Comparison of ENCODE assay signal across 20 cellular contexts in the genomic region with DNA sequence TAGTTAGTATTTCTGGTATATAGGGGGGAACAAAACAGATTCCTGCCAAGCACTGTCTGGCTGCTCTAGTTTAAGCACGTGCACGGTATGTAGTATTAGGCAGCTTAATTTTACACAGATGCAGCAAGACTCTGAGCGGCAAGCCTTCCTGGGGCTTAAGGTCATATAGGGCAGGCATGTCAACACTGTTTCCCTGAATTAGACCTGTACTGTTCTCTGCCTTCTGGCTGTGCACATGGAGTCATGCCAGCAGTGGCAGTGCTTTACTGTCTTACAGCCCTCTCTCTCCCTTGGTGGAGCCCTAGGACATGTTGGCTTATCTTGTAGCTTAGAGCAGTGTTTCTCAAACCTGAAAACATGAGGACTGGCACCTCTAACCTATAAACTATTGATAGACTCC. TPM values are rescaled to one million over a fixed set of nuclear protein-coding genes. Genes with fewer than 3 reads are reported as not detected.
DNase-seq lines count a peak whose midpoint lies in the region; ATAC-seq and TF ChIP-seq lines count a peak whose summit lies in the region.
"Had no signal": no experiment of that assay in that cellular context is flagged by ENCODE, and none has a peak within 500 bp of the region (broad histone marks: within the 10 kb centered on the region; RNA-seq: fewer than 3 reads in every experiment).

No MANE protein-coding gene starts in this region.

- no peaks in the 10 kb centered on the region for H4K20me1 ChIP-seq in hepatocyte (ENCODE audit: insufficient read depth, poor library complexity, severe bottlenecking)

- no peak overlapping the region for H3K27ac Mint-ChIP-seq in activated naive CD4-positive, alpha-beta T cell treated with anti-CD3 and anti-CD28 coated beads, Interleukin-2, amount 50 U/mL, for 72 hours
- H3K27ac Mint-ChIP-seq: activated naive CD4-positive, alpha-beta T cell treated with anti-CD3 and anti-CD28 coated beads, Interleukin-2, amount 10 ng/mL, durations not matched to agents 7 days and 5 days; stimulated activated naive CD8-positive, alpha-beta T cell treated with anti-CD3 and anti-CD28 coated beads, Interleukin-15, amount 100 ng/mL, for 72 hours had no signal

- no peaks in the 10 kb centered on the region for H3K9me2 ChIP-seq in hepatocyte (replicated peaks; ENCODE audit: insufficient read depth)

- TF ChIP-seq POLR2A in vagina (IDR thresholded peaks at IDR 0.05): no peak

- H3K27ac ChIP-seq in hepatocyte (no peak overlapping the region), vagina (no peak overlapping the region)
- H3K27ac ChIP-seq: ovary, Peyer's patch had no signal

- peaks cover 0 to 3% of the 10 kb centered on the region in 2 donors for H3K9me3 Mint-ChIP-seq in activated naive CD4-positive, alpha-beta T cell treated with anti-CD3 and anti-CD28 coated beads, Interleukin-2, amount 50 U/mL, for 72 hours
- H3K9me3 Mint-ChIP-seq: stimulated activated naive CD8-positive, alpha-beta T cell treated with anti-CD3 and anti-CD28 coated beads, Interleukin-15, amount 100 ng/mL, for 72 hours had no signal

- no peak for ATAC-seq in activated naive CD4-positive, alpha-beta T cell treated with anti-CD3 and anti-CD28 coated beads, Interleukin-2, amount 50 U/mL, for 72 hours
- ATAC-seq: stimulated activated naive CD8-positive, alpha-beta T cell treated with anti-CD3 and anti-CD28 coated beads, Interleukin-15, amount 100 ng/mL, for 72 hours had no signal

- H2AFZ ChIP-seq in hepatocyte: no peak overlapping the region

- 48% methylated on average over 3 of the region's 3 CpGs for WGBS in hepatocyte (ENCODE audit: low lambda C conversion rate, missing lambda C conversion rate)

- H3K36me3 ChIP-seq in hepatocyte (replicated peaks; ENCODE audit: insufficient read depth, low read depth) (peaks cover 7% of the 10 kb centered on the region), vagina (no peaks in the 10 kb centered on the region)
- H3K36me3 ChIP-seq: ovary, Peyer's patch had no signal

- DNase-seq in NCI-H1694 (lab: John Stamatoyannopoulos, UW) (peak; percentile 14), NCI-H1694 treated with DMSO at 0.1 percent for 48 hours (lab: John Stamatoyannopoulos, UW) (no peak), cerebellum (ENCODE audit: low spot score) (peak; percentile 70), hepatocyte (ENCODE audit: low spot score) (peak; percentile 35), NCI-H187 (lab: John Stamatoyannopoulos, UW) (no peak), vagina (ENCODE audit: extremely low spot score in 2 of 2) (no peak), NAMALWA (ENCODE audit: low spot score) (no peak)
- DNase-seq in activated naive CD4-positive, alpha-beta T cell treated with anti-CD3 and anti-CD28 coated beads, Interleukin-2, amount 50 U/mL, for 72 hours (ENCODE audit: low spot score in 2 of 2): no peak
- DNase-seq: activated CD4-positive, alpha-beta T cell treated with anti-CD3 and anti-CD28 coated beads for 1 hour; activated CD8-positive, alpha-beta memory T cell treated with anti-CD3 and anti-CD28 coated beads, Interleukin-2, amount 50 U/mL, for 48 hours; activated naive CD4-positive, alpha-beta T cell treated with anti-CD3 and anti-CD28 coated beads, Interleukin-2, amount 10 ng/mL, durations not matched to agents 7 days and 5 days; EL; glutamatergic neuron; NCI-H1092 treated with DMSO at 0.1 percent for 48 hours; NCI-H526; ovary; Peyer's patch; stimulated activated CD4-positive, alpha-beta T cell treated with anti-CD3 and anti-CD28 coated beads, Interleukin-12 subunit alpha, Interleukin-12 subunit beta, amount 100 ng/mL, for 4 hours; stimulated activated naive CD8-positive, alpha-beta T cell treated with anti-CD3 and anti-CD28 coated beads, Interleukin-15, amount 100 ng/mL, for 72 hours had no signal

- H3K27me3 ChIP-seq in hepatocyte (no peaks in the 10 kb centered on the region), vagina (no peaks in the 10 kb centered on the region)
- H3K27me3 ChIP-seq: ovary, Peyer's patch had no signal

- H3K4me3 ChIP-seq in hepatocyte: no peak overlapping the region
- no peak overlapping the region for H3K4me3 ChIP-seq in vagina
- H3K4me3 ChIP-seq: HAP-1, ovary, Peyer's patch had no signal

- H3K4me2 ChIP-seq in hepatocyte: no peak overlapping the region

- H3K36me3 Mint-ChIP-seq in activated naive CD4-positive, alpha-beta T cell treated with anti-CD3 and anti-CD28 coated beads, Interleukin-2, amount 50 U/mL, for 72 hours: peaks cover 0 to 28% of the 10 kb centered on the region in 2 donors

- intact Hi-C loops in vagina (cut with DNase I): no loop called here

- peaks cover 38% of the 10 kb centered on the region for H3K79me2 ChIP-seq in hepatocyte

- no peaks in the 10 kb centered on the region for H3K9me3 ChIP-seq in hepatocyte (ENCODE audit: low read depth)
- no peaks in the 10 kb centered on the region for H3K9me3 ChIP-seq in vagina
- H3K9me3 ChIP-seq: HAP-1, ovary, Peyer's patch had no signal

- no peak for TF ChIP-seq CTCF in hepatocyte (IDR thresholded peaks at IDR 0.05; ENCODE audit: poor library complexity)
- no peak for TF ChIP-seq CTCF in vagina (IDR thresholded peaks at IDR 0.05)

- H3K4me1 ChIP-seq in hepatocyte (ENCODE audit: insufficient read depth) (no peaks in the 10 kb centered on the region), vagina (no peaks in the 10 kb centered on the region)
- H3K4me1 ChIP-seq: HAP-1, Peyer's patch had no signal

RNA-seq across cellular contexts. Expression of a gene that starts 56.6 kb away (rescaled TPM):
- total RNA-seq in cerebellum (41.8 TPM), hepatocyte (18.8 and 24.0 TPM in 2 replicates), vagina (37.3 TPM)
- 24.0 and 24.2 TPM in 2 replicates for polyA plus RNA-seq in hepatocyte
- total RNA-seq in activated naive CD4-positive, alpha-beta T cell treated with anti-CD3 and anti-CD28 coated beads, Interleukin-2, amount 50 U/mL, for 72 hours: 10 to 100 TPM; 58.5 to 71.4 TPM

Comparison
In these comparisons a context has a peak if more than half of its experiments do, and no peak if none do; other contexts are left out.
1. DNase-seq: peak in NCI-H1694 (single experiment), cerebellum (single experiment) and hepatocyte (single experiment); none in NCI-H1694 treated with DMSO at 0.1 percent for 48 hours (single experiment), NCI-H187 (0 of 2), vagina (0 of 2), NAMALWA (single experiment) and activated naive CD4-positive, alpha-beta T cell treated with anti-CD3 and anti-CD28 coated beads, Interleukin-2, amount 50 U/mL, for 72 hours (0 of 2).